Comparison of ENCODE assay signal across 27 cellular contexts in the genomic region with DNA sequence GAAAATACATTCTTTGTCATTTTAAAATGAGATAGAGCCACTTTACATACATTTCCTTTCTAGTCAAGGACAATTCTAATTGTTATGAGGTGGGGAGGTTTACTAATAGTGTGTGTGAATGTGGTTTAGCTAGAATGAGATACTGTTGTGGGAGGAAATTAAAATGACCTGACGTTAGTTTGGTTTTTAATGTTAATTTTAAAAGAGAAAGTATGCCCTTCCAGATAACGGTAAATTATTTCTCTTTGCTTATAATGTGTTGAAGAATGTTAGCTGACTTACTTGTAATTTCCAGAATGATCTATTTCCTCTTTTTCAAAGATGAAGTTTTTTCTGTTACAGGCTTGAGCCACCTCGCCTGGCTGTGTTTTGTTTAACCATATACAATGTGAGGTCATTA. TPM values are rescaled to one million over a fixed set of nuclear protein-coding genes. Genes with fewer than 3 reads are reported as not detected.
DNase-seq lines count a peak whose midpoint lies in the region; ATAC-seq and TF ChIP-seq lines count a peak whose summit lies in the region.
"Had no signal": no experiment of that assay in that cellular context is flagged by ENCODE, and none has a peak within 500 bp of the region (broad histone marks: within the 10 kb centered on the region; RNA-seq: fewer than 3 reads in every experiment).

No MANE protein-coding gene starts in this region.

- peak overlapping the region; percentile 7 for H3K4me3 Mint-ChIP-seq in T-helper 1 cell treated with Interleukin-12 subunit alpha and Interleukin-12 subunit beta and Interleukin-4 antibody, amounts not matched to agents 30 μg/mL and 1 μg/mL, for 36 hours
- peak overlapping the region in 1 of 4 donors; percentile 89 for H3K4me3 Mint-ChIP-seq in IgD-negative memory B cell
- peak overlapping the region; percentile 94 to 99 (median 98) for H3K4me3 Mint-ChIP-seq in brain
- peak overlapping the region; percentile 94 for H3K4me3 Mint-ChIP-seq in neural crest cell
- peak overlapping the region in 1 of 2 donors; percentile 57 for H3K4me3 Mint-ChIP-seq in activated T-cell treated with anti-CD3 and anti-CD28 coated beads, Interleukin-2, amount 50 U/mL, for 72 hours

- peaks cover 3% of the 10 kb centered on the region for H3K27me3 Mint-ChIP-seq in T-helper 1 cell treated with Interleukin-12 subunit alpha and Interleukin-12 subunit beta and Interleukin-4 antibody, amounts not matched to agents 30 μg/mL and 1 μg/mL, for 36 hours (ENCODE audit: low read depth)
- H3K27me3 Mint-ChIP-seq in IgD-negative memory B cell (peaks cover 4% of the 10 kb centered on the region), brain (peaks cover 27% of the 10 kb centered on the region), neural crest cell (ENCODE audit: low read depth) (peaks cover 12% of the 10 kb centered on the region)
- no peaks in the 10 kb centered on the region for H3K27me3 Mint-ChIP-seq in activated T-cell treated with anti-CD3 and anti-CD28 coated beads, Interleukin-2, amount 50 U/mL, for 72 hours (ENCODE audit: low read depth)

- peaks cover 32% of the 10 kb centered on the region for H3K36me3 Mint-ChIP-seq in T-helper 1 cell treated with Interleukin-12 subunit alpha and Interleukin-12 subunit beta and Interleukin-4 antibody, amounts not matched to agents 30 μg/mL and 1 μg/mL, for 36 hours (ENCODE audit: low read depth)
- H3K36me3 Mint-ChIP-seq in IgD-negative memory B cell (peaks cover 19% of the 10 kb centered on the region), brain (peaks cover 67% of the 10 kb centered on the region), neural crest cell (ENCODE audit: low read depth) (peaks cover 49% of the 10 kb centered on the region)
- peaks cover 36 to 42% of the 10 kb centered on the region in 2 donors for H3K36me3 Mint-ChIP-seq in activated T-cell treated with anti-CD3 and anti-CD28 coated beads, Interleukin-2, amount 50 U/mL, for 72 hours (ENCODE audit: insufficient read depth in 2 of 2)

- no peak for ATAC-seq in activated T-cell treated with anti-CD3 and anti-CD28 coated beads, Interleukin-2, amount 50 U/mL, for 72 hours (replicated peaks in 1 of 2)
- ATAC-seq in HG02938 (IDR thresholded peaks at IDR 0.05; ENCODE audit: unreplicated experiment) (no peak), GM19397 (IDR thresholded peaks at IDR 0.05; ENCODE audit: unreplicated experiment) (no peak)
- ATAC-seq: left lung, T-cell had no signal

- H3K27ac Mint-ChIP-seq in T-helper 1 cell treated with Interleukin-12 subunit alpha and Interleukin-12 subunit beta and Interleukin-4 antibody, amounts not matched to agents 30 μg/mL and 1 μg/mL, for 36 hours = no peak overlapping the region
- peak overlapping the region in 2 of 3 donors; percentile 31 to 91 for H3K27ac Mint-ChIP-seq in IgD-negative memory B cell
- H3K27ac Mint-ChIP-seq in brain = peak overlapping the region in 1 of 5 experiments; percentile 99
- no peak overlapping the region for H3K27ac Mint-ChIP-seq in neural crest cell (ENCODE audit: unreplicated experiment)
- no peak overlapping the region for H3K27ac Mint-ChIP-seq in activated T-cell treated with anti-CD3 and anti-CD28 coated beads, Interleukin-2, amount 50 U/mL, for 72 hours

- peaks cover 27% of the 10 kb centered on the region for H3K4me1 Mint-ChIP-seq in T-helper 1 cell treated with Interleukin-12 subunit alpha and Interleukin-12 subunit beta and Interleukin-4 antibody, amounts not matched to agents 30 μg/mL and 1 μg/mL, for 36 hours (ENCODE audit: low read depth)
- H3K4me1 Mint-ChIP-seq in IgD-negative memory B cell (peaks cover 15 to 27% (median 26%) of the 10 kb centered on the region in 3 donors), brain (peaks cover 57% of the 10 kb centered on the region), neural crest cell (peaks cover 24% of the 10 kb centered on the region)
- H3K4me1 Mint-ChIP-seq in activated T-cell treated with anti-CD3 and anti-CD28 coated beads, Interleukin-2, amount 50 U/mL, for 72 hours (ENCODE audit: low read depth) = peaks cover 46% of the 10 kb centered on the region

- DNase-seq in T-helper 1 cell (no peak), neural crest cell (ENCODE audit: low read depth, low spot score) (no peak)
- DNase-seq in activated T-cell treated with anti-CD3 and anti-CD28 coated beads, Interleukin-2, amount 50 U/mL, for 72 hours = no peak
- DNase-seq: activated CD4-positive, alpha-beta T cell treated with anti-CD3 and anti-CD28 coated beads for 4 hours; activated naive CD8-positive, alpha-beta T cell treated with anti-CD3 and anti-CD28 coated beads, Interleukin-2, amount 10 ng/mL, durations not matched to agents 7 days and 5 days; activated T-cell treated with anti-CD3 and anti-CD28 coated beads, Interleukin-2, amount 50 U/mL, for 24 hours; CD4-positive, alpha-beta memory T cell; cerebellar nuclear complex; KG1; left lung; mesenchymal stem cell; MM.1S; NCI-H1417 treated with DMSO at 0.1 percent for 48 hours; NCI-H2081; NCI-H345; ovary; RPMI8226; small intestine; stimulated activated CD8-positive, alpha-beta memory T cell treated with anti-CD3 and anti-CD28 coated beads, Interleukin-4, amount 100 ng/mL, for 48 hours; T-cell; tibial artery had no signal

- TF ChIP-seq CTCF in brain (conservative IDR thresholded peaks at IDR 0.05) (no peak), neural crest cell (conservative IDR thresholded peaks at IDR 0.05) (no peak)

- H3K9me3 Mint-ChIP-seq in T-helper 1 cell treated with Interleukin-12 subunit alpha and Interleukin-12 subunit beta and Interleukin-4 antibody, amounts not matched to agents 30 μg/mL and 1 μg/mL, for 36 hours = peaks cover 61% of the 10 kb centered on the region
- H3K9me3 Mint-ChIP-seq in IgD-negative memory B cell (peaks cover 2 to 39% (median 22%) of the 10 kb centered on the region in 3 donors), brain (peaks cover 68 to 78% (median 72%) of the 10 kb centered on the region in 5 experiments), neural crest cell (peaks cover 28% of the 10 kb centered on the region)
- H3K9me3 Mint-ChIP-seq in activated T-cell treated with anti-CD3 and anti-CD28 coated beads, Interleukin-2, amount 50 U/mL, for 72 hours = peaks cover 14 to 17% of the 10 kb centered on the region in 2 donors

RNA-seq across cellular contexts. Expression of a gene that starts 1.7 kb away (rescaled TPM):
- polyA plus RNA-seq in IgD-negative memory B cell (216 TPM), brain (ENCODE audit: insufficient read depth, low read depth, low replicate concordance) (145 TPM)
- total RNA-seq in neural crest cell = 100.0 and 100 TPM in 2 replicates
- 10 to 100 TPM; 56.7 to 62.5 TPM for total RNA-seq in activated T-cell treated with anti-CD3 and anti-CD28 coated beads, Interleukin-2, amount 50 U/mL, for 72 hours

RNA-seq across cellular contexts. Expression of a gene that starts 8.1 kb away (rescaled TPM):
- polyA plus RNA-seq in IgD-negative memory B cell (not detected), brain (ENCODE audit: insufficient read depth, low read depth, low replicate concordance) (4.9 TPM)
- 0.54 and 0.93 TPM in 2 replicates for total RNA-seq in neural crest cell
- total RNA-seq in activated T-cell treated with anti-CD3 and anti-CD28 coated beads, Interleukin-2, amount 50 U/mL, for 72 hours = under 1 TPM; 0.05 TPM
- polyA plus RNA-seq: CD4-positive, alpha-beta memory T cell had no signal

RNA-seq across cellular contexts. Expression of a gene that starts 16.3 kb away (rescaled TPM):
- polyA plus RNA-seq in IgD-negative memory B cell (not detected), brain (ENCODE audit: insufficient read depth, low read depth, low replicate concordance) (7.8 TPM)
- total RNA-seq in neural crest cell = 0.32 and 0.54 TPM in 2 replicates
- total RNA-seq in activated T-cell treated with anti-CD3 and anti-CD28 coated beads, Interleukin-2, amount 50 U/mL, for 72 hours = under 1 TPM in 1 of 2 donors, not detected in 1; 0.07 TPM
- polyA plus RNA-seq: CD4-positive, alpha-beta memory T cell had no signal

RNA-seq across cellular contexts. Expression of a gene that starts 18.4 kb away (rescaled TPM):
- polyA plus RNA-seq in IgD-negative memory B cell (not detected), brain (ENCODE audit: insufficient read depth, low read depth, low replicate concordance) (not detected)
- 0.72 and 1.1 TPM in 2 replicates for total RNA-seq in neural crest cell
- under 1 TPM; 0.46 to 0.63 TPM for total RNA-seq in activated T-cell treated with anti-CD3 and anti-CD28 coated beads, Interleukin-2, amount 50 U/mL, for 72 hours
- polyA plus RNA-seq: CD4-positive, alpha-beta memory T cell had no signal

RNA-seq across cellular contexts. Expression of a gene that starts 21.4 kb away (rescaled TPM):
- polyA plus RNA-seq in IgD-negative memory B cell = 0.23 TPM
- 4.4 TPM for polyA plus RNA-seq in brain (ENCODE audit: insufficient read depth, low read depth, low replicate concordance)
- 0.16 and 0.33 TPM in 2 replicates for total RNA-seq in neural crest cell
- total RNA-seq in activated T-cell treated with anti-CD3 and anti-CD28 coated beads, Interleukin-2, amount 50 U/mL, for 72 hours = under 1 TPM in 1 of 2 donors, not detected in 1; 0.12 TPM
- total RNA-seq: activated CD8-positive, alpha-beta memory T cell treated with anti-CD3 and anti-CD28 coated beads for 36 hours had no signal

Comparison
In these comparisons a context has a peak if more than half of its experiments do, and no peak if none do; other contexts are left out.
1. H3K27ac Mint-ChIP-seq: peak in IgD-negative memory B cell (2 of 3); none in T-helper 1 cell treated with Interleukin-12 subunit alpha and Interleukin-12 subunit beta and Interleukin-4 antibody, amounts not matched to agents 30 μg/mL and 1 μg/mL, for 36 hours (single experiment), neural crest cell (single experiment) and activated T-cell treated with anti-CD3 and anti-CD28 coated beads, Interleukin-2, amount 50 U/mL, for 72 hours (single experiment).